ENCODE assay signal across 16 cellular contexts in the genomic region with DNA sequence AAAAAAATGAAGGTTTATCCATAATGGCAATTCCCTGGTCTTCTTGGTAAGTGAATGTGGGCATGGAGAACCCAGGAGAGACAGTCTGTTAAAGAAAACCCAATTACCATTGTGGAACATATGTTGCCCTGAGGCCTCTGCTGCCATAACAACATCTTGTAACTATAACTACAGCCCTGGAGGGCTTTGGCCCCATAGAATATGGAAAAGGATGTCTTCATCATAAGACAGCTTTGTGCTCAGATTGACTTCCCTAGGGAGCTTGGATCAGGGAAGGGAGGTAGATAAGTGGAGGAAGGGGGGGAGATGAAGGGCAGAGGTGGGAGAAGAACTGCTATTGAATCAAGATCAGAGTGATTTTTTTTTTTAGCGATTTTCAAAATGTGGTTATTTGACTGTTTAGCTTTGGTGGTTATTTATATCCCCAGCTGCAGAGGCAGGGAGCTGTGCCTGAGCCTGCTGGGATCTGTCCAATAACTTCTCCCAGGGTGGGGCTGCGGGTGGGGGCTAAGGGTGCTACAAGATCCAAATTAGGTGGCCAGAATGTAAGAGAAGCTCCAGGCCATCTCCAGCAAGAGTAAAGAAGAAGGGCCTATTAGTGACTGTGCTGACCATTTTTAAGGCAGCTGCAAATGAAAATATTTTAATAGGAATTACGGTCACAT. TPM values are rescaled to one million over a fixed set of nuclear protein-coding genes. Genes with fewer than 3 reads are reported as not detected.
A peak's percentile ranks its signal among the peaks of the same experiment; 100 is the strongest.
DNase-seq lines count a peak whose midpoint lies in the region; ATAC-seq, FAIRE-seq and TF ChIP-seq lines count a peak whose summit lies in the region.
"Had no signal": no experiment of that assay in that cellular context is flagged by ENCODE, and none has a peak within 500 bp of the region (broad histone marks: within the 10 kb centered on the region; RNA-seq: fewer than 3 reads in every experiment).

No MANE protein-coding gene starts in this region.

- H3K36me3 Mint-ChIP-seq in GM23338 (ENCODE audit: low read depth), result no peaks in the 10 kb centered on the region

- H3K4me2 ChIP-seq in GM23338, result no peak overlapping the region

- WGBS in right cardiac atrium, result 49% methylated on average over 3 of the region's 3 CpGs

- no peaks in the 10 kb centered on the region for H3K9me2 ChIP-seq in GM23338 (ENCODE audit: insufficient read depth)

- FAIRE-seq in GM12891 (lab: Jason Lieb, UNC), result no peak
- FAIRE-seq: bronchial epithelial cell had no signal

- intact Hi-C loops in right cardiac atrium (cut with DNase I), result loop anchor here in 2 of 4 donors (10.0 kb wide), 1 partner anchor 208 kb away; a partner anchor contains a TSS

- H3K4me3 Mint-ChIP-seq in GM23338, result no peak overlapping the region
- H3K4me3 Mint-ChIP-seq: activated naive CD4-positive, alpha-beta T cell treated with anti-CD3 and anti-CD28 coated beads for 36 hours; H9 had no signal

- peak overlapping the region; percentile 53 for H3K4me3 ChIP-seq in SK-N-MC
- H3K4me3 ChIP-seq in right cardiac atrium (ENCODE audit: low read length), result no peak overlapping the region
- no peak overlapping the region for H3K4me3 ChIP-seq in subcutaneous abdominal adipose tissue (ENCODE audit: low read depth in 1 of 5, low read length in 5 of 5)
- no peak overlapping the region for H3K4me3 ChIP-seq in GM23338
- H3K4me3 ChIP-seq: SJCRH30 had no signal

- H3K9me3 ChIP-seq in SK-N-MC (ENCODE audit: low read depth, low read length) (no peaks in the 10 kb centered on the region), right cardiac atrium (ENCODE audit: control insufficient read depth, low read length) (no peaks in the 10 kb centered on the region), subcutaneous abdominal adipose tissue (ENCODE audit: control insufficient read depth in 5 of 5, low read length in 5 of 5) (no peaks in the 10 kb centered on the region)
- H3K9me3 ChIP-seq: SJCRH30 had no signal

- TF ChIP-seq POLR2A in GM12891 (IDR thresholded peaks at IDR 0.05; ENCODE audit: low read depth, low read length), result no peak

- no peaks in the 10 kb centered on the region for H3K79me2 ChIP-seq in GM23338 (replicated peaks; ENCODE audit: insufficient read depth)

- no peak overlapping the region for H3K27ac Mint-ChIP-seq in GM23338
- H3K27ac Mint-ChIP-seq: activated naive CD4-positive, alpha-beta T cell treated with anti-CD3 and anti-CD28 coated beads for 36 hours; CD4-positive, alpha-beta T cell had no signal

- H3K9ac ChIP-seq in SK-N-MC (ENCODE audit: insufficient read length) (no peak overlapping the region), subcutaneous abdominal adipose tissue (ENCODE audit: low read length in 5 of 5) (peak overlapping the region in 3 of 5 donors; percentile 4 to 13 (median 13))

- no peaks in the 10 kb centered on the region for H3F3A ChIP-seq in GM23338 (replicated peaks; ENCODE audit: low read depth)

- no peak overlapping the region for H2AFZ ChIP-seq in GM23338

- no peaks in the 10 kb centered on the region for H3K36me3 ChIP-seq in SK-N-MC (ENCODE audit: insufficient read depth, low read length)
- H3K36me3 ChIP-seq in subcutaneous abdominal adipose tissue (ENCODE audit: control insufficient read depth in 5 of 5, insufficient read depth in 5 of 5, low read length in 5 of 5), result no peaks in the 10 kb centered on the region
- no peaks in the 10 kb centered on the region for H3K36me3 ChIP-seq in GM23338 (ENCODE audit: insufficient read depth)
- H3K36me3 ChIP-seq: SJCRH30 had no signal

- H3K4me1 ChIP-seq in right cardiac atrium (ENCODE audit: control insufficient read depth, insufficient read depth, low read length) (no peaks in the 10 kb centered on the region), subcutaneous abdominal adipose tissue (ENCODE audit: control insufficient read depth in 5 of 5, insufficient read depth in 5 of 5, low read length in 5 of 5) (peaks cover 0 to 19% (median 12%) of the 10 kb centered on the region in 5 donors), GM23338 (ENCODE audit: insufficient read depth) (peaks cover 7% of the 10 kb centered on the region)
- H3K4me1 ChIP-seq: SJCRH30 had no signal

- no peak for TF ChIP-seq CTCF in GM23338 (conservative IDR thresholded peaks at IDR 0.05; ENCODE audit: low read depth in 2 of 2)

- H3K27ac ChIP-seq in SK-N-MC (peak overlapping the region; percentile 56), right cardiac atrium (ENCODE audit: low read length) (peak overlapping the region; percentile 2), subcutaneous abdominal adipose tissue (ENCODE audit: low read depth, low read length) (no peak overlapping the region), GM23338 (ENCODE audit: low read depth) (no peak overlapping the region)
- H3K27ac ChIP-seq: SJCRH30 had no signal

- H3K27me3 ChIP-seq in right cardiac atrium (ENCODE audit: control insufficient read depth, insufficient read depth) (no peaks in the 10 kb centered on the region), subcutaneous abdominal adipose tissue (ENCODE audit: control insufficient read depth in 5 of 5, insufficient read depth in 4 of 5, low read length in 5 of 5) (no peaks in the 10 kb centered on the region), GM23338 (ENCODE audit: insufficient read depth) (peaks cover 25% of the 10 kb centered on the region; the same call in 1 of the 2 replicates)
- H3K27me3 ChIP-seq: SJCRH30 had no signal

- H3K9me3 Mint-ChIP-seq in GM23338, result no peaks in the 10 kb centered on the region; the same call in 2 of the 3 replicates
- H3K9me3 Mint-ChIP-seq: activated naive CD4-positive, alpha-beta T cell treated with anti-CD3 and anti-CD28 coated beads for 36 hours; CD4-positive, alpha-beta T cell; H9 had no signal

- H3K27me3 Mint-ChIP-seq in GM23338 (ENCODE audit: insufficient read depth, low read depth, poor library complexity), result peaks cover 12% of the 10 kb centered on the region
- H3K27me3 Mint-ChIP-seq: CD4-positive, alpha-beta T cell had no signal

- peaks cover 9% of the 10 kb centered on the region for H3K4me1 Mint-ChIP-seq in GM23338

- no peak for ATAC-seq in right cardiac atrium
- no peak for ATAC-seq in GM23338

- H4K20me1 ChIP-seq in GM23338 (replicated peaks; ENCODE audit: insufficient read depth), result no peaks in the 10 kb centered on the region; the same call in 1 of the 2 replicates

- DNase-seq in MV-4-11 (lab: John Stamatoyannopoulos, UW) (peak; percentile 7), SK-N-MC (ENCODE audit: low read depth, low spot score) (peak; percentile 66), right cardiac atrium (peak in 1 of 3 donors; percentile 71), NOMO-1 treated with DMSO at 0.1 percent for 48 hours (lab: John Stamatoyannopoulos, UW; ENCODE audit: unreplicated experiment) (no peak), dedifferentiated amniotic fluid mesenchymal stem cell (ENCODE audit: extremely low spot score) (no peak), GM12891 (ENCODE audit: insufficient read length, low spot score) (no peak), GM23338 (ENCODE audit: low spot score) (no peak)
- DNase-seq: activated naive CD4-positive, alpha-beta T cell treated with anti-CD3 and anti-CD28 coated beads for 36 hours; CD4-positive, alpha-beta T cell; H9; NCI-H1048; stimulated activated CD4-positive, alpha-beta T cell treated with anti-CD3 and anti-CD28 coated beads, Interleukin-4, amount 100 ng/mL, for 4 hours; stimulated activated naive CD4-positive, alpha-beta T cell treated with Interleukin-2 at 50 U/mL for 16 hours had no signal

TF ChIP-seq in GM12891, 5 proteins besides CTCF, POLR2A, EP300 and RAD21:
- TF ChIP-seq SPI1 (IDR thresholded peaks at IDR 0.05; ENCODE audit: low read depth, low read length), result no peak
- TF ChIP-seq PAX5 (IDR thresholded peaks at IDR 0.05; ENCODE audit: insufficient read depth, low read length, severe bottlenecking), result no peak
- TF ChIP-seq TAF1 (IDR thresholded peaks at IDR 0.05; ENCODE audit: low read depth, low read length), result no peak
- TF ChIP-seq POU2F2 (IDR thresholded peaks at IDR 0.05; ENCODE audit: low read depth, low read length), result no peak
- no peak for TF ChIP-seq POLR2AphosphoS5 (IDR thresholded peaks at IDR 0.05; ENCODE audit: low read depth, low read length)

RNA-seq across cellular contexts. Expression of a gene that starts 5.3 kb away (rescaled TPM):
- 10 to 100 TPM; 55.8 to 68.2 (median 57.2) TPM for total RNA-seq in right cardiac atrium
- 17.5 TPM for polyA plus RNA-seq in right cardiac atrium
- 24.2 TPM for polyA plus RNA-seq in GM12891 (2012; ENCODE audit: low read depth, missing spikeins)
- total RNA-seq in GM23338 (2014; rRNA removed; shearing (Covaris generic)), result 187 and 226 TPM in 2 replicates
- polyA plus RNA-seq in GM23338 (2016; fragmentation: Nextera tagmentation; extraction: Ambion mirVana), result 30.5 and 31.0 TPM in 2 replicates

RNA-seq across cellular contexts. Expression of a gene that starts 19.3 kb away (rescaled TPM):
- total RNA-seq in right cardiac atrium, result 10 to 100 TPM in 3 of 4 donors, 1 to 10 TPM in 1; 9.9 to 22.8 (median 17.5) TPM
- polyA plus RNA-seq in right cardiac atrium, result 16.9 TPM
- polyA plus RNA-seq in GM12891 (2012; ENCODE audit: low read depth, missing spikeins), result 24.3 TPM
- total RNA-seq in GM23338 (2014; rRNA removed; shearing (Covaris generic)), result 21.4 and 46.4 TPM in 2 replicates
- polyA plus RNA-seq in GM23338 (2016; fragmentation: Nextera tagmentation; extraction: Ambion mirVana), result 19.8 and 21.3 TPM in 2 replicates

Comparison
In these comparisons a context has a peak if more than half of its experiments do, and no peak if none do; other contexts are left out.
1. DNase-seq: peak in MV-4-11 (single experiment) and SK-N-MC (single experiment); none in NOMO-1 treated with DMSO at 0.1 percent for 48 hours (single experiment), dedifferentiated amniotic fluid mesenchymal stem cell (single experiment), GM12891 (single experiment) and GM23338 (single experiment).
2. H3K27ac ChIP-seq: peak in SK-N-MC (single experiment) and right cardiac atrium (single experiment); none in subcutaneous abdominal adipose tissue (single experiment) and GM23338 (single experiment).